8 cellular contexts compared by ENCODE assay signal in the genomic region with DNA sequence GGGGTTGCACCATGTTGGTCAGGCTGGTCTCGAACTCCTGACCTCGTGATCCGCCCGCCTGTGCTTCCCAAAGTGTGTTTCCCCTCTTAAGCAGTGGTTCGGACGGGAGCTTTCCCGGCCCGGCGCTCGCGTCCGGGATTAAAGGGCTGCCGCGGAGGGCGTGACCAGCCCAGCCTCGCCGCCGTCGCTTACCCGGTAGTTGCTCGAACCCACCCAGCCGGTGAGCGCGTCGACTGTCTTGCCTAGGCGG. TPM values are rescaled to one million over a fixed set of nuclear protein-coding genes. Genes with fewer than 3 reads are reported as not detected.
DNase-seq lines count a peak whose midpoint lies in the region; ATAC-seq and TF ChIP-seq lines count a peak whose summit lies in the region.

No MANE protein-coding gene starts in this region.

- peaks cover 0 to 17% (median 11%) of the 10 kb centered on the region in 7 donors for H3K4me1 Mint-ChIP-seq in naive thymus-derived CD4-positive, alpha-beta T cell

- no peaks in the 10 kb centered on the region for H3K36me3 Mint-ChIP-seq in naive thymus-derived CD4-positive, alpha-beta T cell

- H3K9me3 Mint-ChIP-seq in naive thymus-derived CD4-positive, alpha-beta T cell = no peaks in the 10 kb centered on the region

- H3K4me3 ChIP-seq in BE2C (ENCODE audit: low read depth, low read length) (peak overlapping the region; percentile 71), thymus (ENCODE audit: low read length) (peak overlapping the region; percentile 96)
- H3K4me3 ChIP-seq in naive thymus-derived CD4-positive, alpha-beta T cell (ENCODE audit: low read length) = peak overlapping the region; percentile 81

- WGBS in thymus = under 1% methylated on average over 26 of the region's 26 CpGs

- H3K27me3 ChIP-seq in BE2C (no peaks in the 10 kb centered on the region), thymus (ENCODE audit: control insufficient read depth, insufficient read depth) (no peaks in the 10 kb centered on the region)
- H3K27me3 ChIP-seq in naive thymus-derived CD4-positive, alpha-beta T cell (ENCODE audit: control insufficient read depth in 2 of 2, insufficient read depth in 2 of 2, low read length in 2 of 2) = no peaks in the 10 kb centered on the region

- peak; percentile 70 for ATAC-seq in GM19324 (IDR thresholded peaks at IDR 0.05; ENCODE audit: low FRiP score, unreplicated experiment)
- ATAC-seq in HG03342 (IDR thresholded peaks at IDR 0.05; ENCODE audit: unreplicated experiment) = peak; percentile 64
- ATAC-seq in naive thymus-derived CD4-positive, alpha-beta T cell = peak; percentile 62

- DNase-seq in BE2C (peak; percentile 45), erythroblast (lab: John Stamatoyannopoulos, UW) (peak; percentile 82 to 88), NCI-H69 (lab: John Stamatoyannopoulos, UW) (no peak)
- DNase-seq in naive thymus-derived CD4-positive, alpha-beta T cell = peak in 1 of 9 donors; percentile 65

- H3K36me3 ChIP-seq in BE2C (no peaks in the 10 kb centered on the region), thymus (ENCODE audit: control insufficient read depth, insufficient read depth) (no peaks in the 10 kb centered on the region)
- peaks cover 0 to 10% (median 0%) of the 10 kb centered on the region in 3 experiments for H3K36me3 ChIP-seq in naive thymus-derived CD4-positive, alpha-beta T cell (ENCODE audit: control insufficient read depth in 2 of 3, insufficient read depth in 3 of 3, low read length in 3 of 3)

- no peak for TF ChIP-seq CTCF in BE2C (IDR thresholded peaks at IDR 0.05; ENCODE audit: low read depth, low read length)
- TF ChIP-seq CTCF in VCaP (conservative IDR thresholded peaks at IDR 0.05) = no peak

- H3K4me3 Mint-ChIP-seq in naive thymus-derived CD4-positive, alpha-beta T cell = peak overlapping the region in 5 of 10 donors; percentile 89 to 99 (median 97)

- H3K27ac Mint-ChIP-seq in naive thymus-derived CD4-positive, alpha-beta T cell = peak overlapping the region in 7 of 9 donors; percentile 66 to 99 (median 90)

- H3K27ac ChIP-seq in VCaP (peak overlapping the region; percentile 92), thymus (ENCODE audit: low read depth) (peak overlapping the region; percentile 94)
- H3K27ac ChIP-seq in naive thymus-derived CD4-positive, alpha-beta T cell (ENCODE audit: low read depth, low read length) = peak overlapping the region; percentile 91

- H3K4me1 ChIP-seq in BE2C = no peaks in the 10 kb centered on the region
- peaks cover 11 to 17% of the 10 kb centered on the region in 2 donors for H3K4me1 ChIP-seq in naive thymus-derived CD4-positive, alpha-beta T cell (ENCODE audit: control insufficient read depth in 2 of 2, insufficient read depth in 2 of 2, low read length in 2 of 2)
- no peaks in the 10 kb centered on the region for H3K4me1 ChIP-seq in thymus (ENCODE audit: control insufficient read depth, insufficient read depth, low read length)

- H3K9me3 ChIP-seq in BE2C (no peaks in the 10 kb centered on the region), thymus (ENCODE audit: control insufficient read depth) (no peaks in the 10 kb centered on the region)
- no peaks in the 10 kb centered on the region for H3K9me3 ChIP-seq in naive thymus-derived CD4-positive, alpha-beta T cell (ENCODE audit: control insufficient read depth in 2 of 3, low read length in 3 of 3)

- peaks cover 0 to 6% (median 0%) of the 10 kb centered on the region in 5 donors for H3K27me3 Mint-ChIP-seq in naive thymus-derived CD4-positive, alpha-beta T cell

- no peak for TF ChIP-seq POLR2A in erythroblast (IDR thresholded peaks at IDR 0.05; ENCODE audit: low read length)

- intact Hi-C loops in naive thymus-derived CD4-positive, alpha-beta T cell (cut with micrococcal nuclease) = loop anchor here (1.0 to 5.0 kb wide), 10 partner anchors 69 to 1032 kb away; a partner anchor contains a TSS

- POLR2A ChIA-PET in naive thymus-derived CD4-positive, alpha-beta T cell (lab: Charles Lee) = interaction anchor here (2.5 to 2.9 kb wide), 2 partner anchors 81 to 277 kb away, joined by 10 to 15 read pairs; a partner anchor contains a TSS

- CTCF ChIA-PET in naive thymus-derived CD4-positive, alpha-beta T cell (lab: Charles Lee) = no interaction called here

RNA-seq across cellular contexts. Expression of a gene that starts 0.5 kb away (rescaled TPM):
- polyA plus RNA-seq in BE2C (2012; ENCODE audit: insufficient read depth, insufficient read length, low read depth) = 29.7 TPM
- total RNA-seq in naive thymus-derived CD4-positive, alpha-beta T cell = 10 to 100 TPM; 44.2 to 83.8 (median 79.2) TPM
- polyA plus RNA-seq in naive thymus-derived CD4-positive, alpha-beta T cell = 10 to 100 TPM in 1 of 2 donors, 1 to 10 TPM in 1; 7.4 to 11.9 TPM
- polyA plus RNA-seq in thymus = 18.8 TPM
